ENCODE assay signal across 17 cellular contexts in the genomic region with DNA sequence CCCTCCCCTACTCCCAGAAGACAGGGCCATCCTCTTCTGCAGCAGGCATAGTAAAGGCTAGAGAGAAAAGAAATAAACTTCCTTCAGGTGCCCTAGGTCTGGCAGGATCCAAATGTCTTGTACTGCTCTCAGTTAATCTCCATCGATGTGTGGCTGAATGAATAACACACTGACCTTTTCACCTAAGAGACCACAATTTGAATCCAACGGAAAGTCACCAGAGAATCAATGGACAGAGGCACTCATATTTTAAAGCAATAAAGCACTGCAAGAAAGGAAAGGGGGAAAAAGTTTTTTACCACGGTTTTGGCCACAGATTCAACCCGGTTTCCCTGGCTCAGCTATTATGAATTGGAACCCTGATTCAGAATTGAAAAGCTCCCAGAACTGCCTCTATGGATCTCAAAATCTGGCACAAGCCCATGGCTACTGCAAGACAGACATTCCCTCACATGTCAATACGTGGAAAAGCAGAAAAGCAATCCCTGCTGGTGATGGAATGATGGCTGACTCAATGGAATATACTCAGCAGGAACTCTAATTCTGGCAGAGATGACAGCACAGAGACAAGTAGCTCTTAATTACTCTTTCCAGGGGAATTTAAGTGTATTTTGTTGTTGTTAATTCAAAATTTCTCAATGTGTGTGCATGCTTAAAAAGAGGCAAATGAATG.
DNase-seq lines count a peak whose midpoint lies in the region; ATAC-seq and TF ChIP-seq lines count a peak whose summit lies in the region.
"Had no signal": no experiment of that assay in that cellular context is flagged by ENCODE, and none has a peak within 500 bp of the region (broad histone marks: within the 10 kb centered on the region; RNA-seq: fewer than 3 reads in every experiment).

No MANE protein-coding gene starts in this region.

- CTCF ChIA-PET in HEK293T (lab: Yijun Ruan, JAX): no interaction called here

- H3K36me3 ChIP-seq in ACC112 (ENCODE audit: insufficient read depth, low read length): no peaks in the 10 kb centered on the region
- H3K36me3 ChIP-seq: tibial nerve had no signal

- H3K27ac ChIP-seq in ACC112 (ENCODE audit: low read depth, low read length): peak overlapping the region; percentile 5; the same call in 1 of the 2 replicates
- H3K27ac ChIP-seq: tibial nerve had no signal

- no peaks in the 10 kb centered on the region for H3K27me3 ChIP-seq in ACC112 (ENCODE audit: insufficient read depth, low read length)
- H3K27me3 ChIP-seq: tibial nerve had no signal

- DNase-seq in HEK293T (ENCODE audit: extremely low spot score): no peak
- DNase-seq in astrocyte of the hippocampus (ENCODE audit: low read depth, low spot score): peak; percentile 41
- DNase-seq in lung microvascular endothelial cell (ENCODE audit: low read depth in 2 of 2): peak; percentile 25 to 82
- no peak for DNase-seq in islet precursor cell
- DNase-seq in NCI-H748 treated with DMSO at 0.1 percent for 48 hours (lab: John Stamatoyannopoulos, UW): no peak
- DNase-seq in cerebellum (ENCODE audit: low spot score): no peak
- DNase-seq: activated CD4-positive, alpha-beta T cell treated with anti-CD3 and anti-CD28 coated beads for 4 hours; activated naive CD4-positive, alpha-beta T cell treated with anti-CD3 and anti-CD28 coated beads, Interleukin-2, amount 50 U/mL, for 16 hours; CD4-positive, alpha-beta memory T cell; effector CD4-positive, alpha-beta T cell; NCI-H1694 treated with DMSO at 0.1 percent for 48 hours; NCI-H510A; posterior cingulate gyrus had no signal

- H3K4me3 ChIP-seq in ACC112 (ENCODE audit: low read depth, low read length): peak overlapping the region; percentile 7; the same call in 1 of the 2 replicates
- H3K4me3 ChIP-seq: tibial nerve had no signal

- peaks cover 7% of the 10 kb centered on the region for H3K79me2 ChIP-seq in ACC112 (ENCODE audit: control insufficient read depth, insufficient read depth, low read length, unreplicated experiment)

- POLR2A ChIA-PET in HEK293T (lab: Yijun Ruan, JAX): no interaction called here

- no peak for ATAC-seq in GM21717 (IDR thresholded peaks at IDR 0.05; ENCODE audit: unreplicated experiment)
- ATAC-seq: stimulated activated memory B cell treated with anti-CD40 and anti-IgM and Interleukin-4, amounts not matched to agents 10 μg/mL and 1 μg/mL and 100 μg/mL, for 72 hours had no signal

- H3K4me1 ChIP-seq in ACC112 (ENCODE audit: control insufficient read depth, insufficient read depth, low read length, unreplicated experiment): peaks cover 26% of the 10 kb centered on the region

- no peak overlapping the region for H2AFZ ChIP-seq in ACC112 (ENCODE audit: low read length, unreplicated experiment)

TF ChIP-seq in HEK293T, 16 proteins besides CTCF, POLR2A, EP300 and RAD21:
- no peak for TF ChIP-seq SUZ12 (IDR thresholded peaks at IDR 0.05)
- TF ChIP-seq, protein P1, sequence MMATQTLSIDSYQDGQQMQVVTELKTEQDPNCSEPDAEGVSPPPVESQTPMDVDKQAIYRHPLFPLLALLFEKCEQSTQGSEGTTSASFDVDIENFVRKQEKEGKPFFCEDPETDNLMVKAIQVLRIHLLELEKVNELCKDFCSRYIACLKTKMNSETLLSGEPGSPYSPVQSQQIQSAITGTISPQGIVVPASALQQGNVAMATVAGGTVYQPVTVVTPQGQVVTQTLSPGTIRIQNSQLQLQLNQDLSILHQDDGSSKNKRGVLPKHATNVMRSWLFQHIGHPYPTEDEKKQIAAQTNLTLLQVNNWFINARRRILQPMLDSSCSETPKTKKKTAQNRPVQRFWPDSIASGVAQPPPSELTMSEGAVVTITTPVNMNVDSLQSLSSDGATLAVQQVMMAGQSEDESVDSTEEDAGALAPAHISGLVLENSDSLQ (IDR thresholded peaks at IDR 0.05): peak; percentile 24; the same call in 1 of the 2 replicates
- TF ChIP-seq TARDBP (IDR thresholded peaks at IDR 0.05): no peak
TF ChIP-seq in HEK293T: peak in this region for 1.

Comparison
In these comparisons a context has a peak if more than half of its experiments do, and no peak if none do; other contexts are left out.
1. DNase-seq: peak in astrocyte of the hippocampus (single experiment) and lung microvascular endothelial cell (2 of 2); none in HEK293T (single experiment), islet precursor cell (single experiment), NCI-H748 treated with DMSO at 0.1 percent for 48 hours (single experiment) and cerebellum (single experiment).